In genomic region chr3:116916836-116917235, GRCh38 we compare ENCODE assay signal across 9 cellular contexts.
"Had no signal": no experiment of that assay in that cellular context is flagged by ENCODE, and none has a peak within 500 bp of the region (broad histone marks: within the 10 kb centered on the region; RNA-seq: fewer than 3 reads in every experiment).

No MANE protein-coding gene starts in this region.

- H3K4me1 ChIP-seq: HAP-1 had no signal

- H3K4me2 ChIP-seq: GM23338 had no signal

- H3K36me3 ChIP-seq: HAP-1 had no signal

- ATAC-seq: GM23338, HCT116 had no signal

- H3K27ac ChIP-seq: GM23248 had no signal

- H3K4me3 ChIP-seq: GM23248, GM23338, HAP-1 had no signal

- DNase-seq: GM23248, GOT3, H7, H9, HCEC 1CT, HFFc6 had no signal

- H2AFZ ChIP-seq: GM23248, GM23338 had no signal

- H3K9me3 ChIP-seq: HAP-1 had no signal

- H3K9ac ChIP-seq: GM23248 had no signal
